Comparison of ENCODE assay signal across 21 cellular contexts in the genomic region with DNA sequence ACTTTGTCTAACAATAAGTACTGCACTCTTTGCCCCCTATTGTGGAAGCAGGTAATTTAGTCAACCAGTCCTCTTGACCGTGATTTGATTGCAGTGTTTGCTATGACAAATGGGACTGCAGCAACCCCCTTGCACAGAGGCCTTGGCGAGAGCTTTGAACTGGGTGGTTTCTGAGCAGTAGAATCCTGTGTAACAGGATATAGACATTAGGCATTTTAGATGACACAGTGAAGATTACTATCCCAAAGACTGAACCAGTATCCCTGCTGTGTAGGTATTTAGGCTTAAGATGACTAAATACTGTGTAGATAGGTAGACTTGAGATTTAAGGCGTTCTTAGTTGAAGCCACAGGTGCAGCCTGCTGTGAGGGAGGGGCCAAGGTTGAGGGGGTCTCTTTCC. TPM values are rescaled to one million over a fixed set of nuclear protein-coding genes. Genes with fewer than 3 reads are reported as not detected.
A peak's percentile ranks its signal among the peaks of the same experiment; 100 is the strongest.
DNase-seq lines count a peak whose midpoint lies in the region; ATAC-seq and TF ChIP-seq lines count a peak whose summit lies in the region.
"Had no signal": no experiment of that assay in that cellular context is flagged by ENCODE, and none has a peak within 500 bp of the region (broad histone marks: within the 10 kb centered on the region; RNA-seq: fewer than 3 reads in every experiment).

No MANE protein-coding gene starts in this region.

- H3K9ac ChIP-seq in Loucy (ENCODE audit: low read depth, low read length, poor library complexity, severe bottlenecking) (peak overlapping the region; percentile 29), endodermal cell (ENCODE audit: extremely low read depth, low read length, poor library complexity, severe bottlenecking) (no peak overlapping the region)

- 84 to 100% methylated on average over 2 to 3 of the region's 3 CpGs for WGBS in endodermal cell (ENCODE audit: insufficient coverage in 1 of 2, insufficient read length in 1 of 2), 2 experiments

- ATAC-seq in activated naive CD8-positive, alpha-beta T cell treated with anti-CD3 and anti-CD28 coated beads, Interleukin-2, amount 50 U/mL, for 24 hours, result no peak
- ATAC-seq in SK-N-SH treated with all-trans-retinoic acid at 6 μM for 48 hours (no peak), HG02763 (IDR thresholded peaks at IDR 0.05; ENCODE audit: unreplicated experiment) (no peak), HG02759 (IDR thresholded peaks at IDR 0.05; ENCODE audit: unreplicated experiment) (no peak)
- ATAC-seq: activated CD8-positive, alpha-beta memory T cell treated with anti-CD3 and anti-CD28 coated beads, Interleukin-2, amount 10 ng/mL, durations not matched to agents 7 days and 5 days; GM12878; lower lobe of right lung; natural killer cell treated with Interleukin-12 subunit alpha and Interleukin-12 subunit beta and Interleukin-15 and Interleukin-18, amount 100 ng/mL, for 72 hours had no signal

- peak overlapping the region; percentile 67 for H3K4me2 ChIP-seq in Loucy (ENCODE audit: low read depth, low read length, poor library complexity, severe bottlenecking)

- H3K4me3 ChIP-seq in Loucy (ENCODE audit: low read length, poor library complexity, severe bottlenecking) (peak overlapping the region; percentile 51), endodermal cell (ENCODE audit: low read length) (peak overlapping the region; percentile 13)
- H3K4me3 ChIP-seq: BLaER1 treated with 17β-estradiol and CSF1 and Interleukin-3, amounts not matched to agents 10 nM and 100 nM; GM12878; lower lobe of right lung; SJCRH30 had no signal

- H3K9me2 ChIP-seq in Loucy (replicated peaks; ENCODE audit: low read depth, low read length), result no peaks in the 10 kb centered on the region

- H3K27ac ChIP-seq in endodermal cell (ENCODE audit: low read depth, low read length), result no peak overlapping the region
- H3K27ac ChIP-seq: BLaER1 treated with 17β-estradiol and CSF1 and Interleukin-3, amounts not matched to agents 10 nM and 100 nM; lower lobe of right lung; SJCRH30 had no signal

- no peak overlapping the region for H2AFZ ChIP-seq in Loucy (ENCODE audit: low read length)

- H3K27me3 ChIP-seq in Loucy (ENCODE audit: insufficient read depth, low read length, poor library complexity, severe bottlenecking), result no peaks in the 10 kb centered on the region
- no peaks in the 10 kb centered on the region for H3K27me3 ChIP-seq in endodermal cell (ENCODE audit: control insufficient read depth, insufficient read depth, low read length, poor library complexity, severe bottlenecking)
- H3K27me3 ChIP-seq: BLaER1 treated with 17β-estradiol and CSF1 and Interleukin-3, amounts not matched to agents 10 nM and 100 nM; SJCRH30 had no signal

- peaks cover 9% of the 10 kb centered on the region; the same call in 1 of the 2 replicates for H3F3A ChIP-seq in Loucy (ENCODE audit: low read depth)

- TF ChIP-seq CTCF in Loucy (conservative IDR thresholded peaks at IDR 0.05; ENCODE audit: low read length) (no peak), endodermal cell (conservative IDR thresholded peaks at IDR 0.05) (no peak), type B pancreatic cell (conservative IDR thresholded peaks at IDR 0.05) (no peak)

- peaks cover 81% of the 10 kb centered on the region for H4K20me1 ChIP-seq in Loucy (ENCODE audit: insufficient read depth, low read length, poor library complexity, severe bottlenecking)

- no peak for DNase-seq in activated naive CD8-positive, alpha-beta T cell treated with anti-CD3 and anti-CD28 coated beads, Interleukin-2, amount 50 U/mL, for 24 hours
- DNase-seq in endodermal cell (no peak), type B pancreatic cell (ENCODE audit: extremely low spot score, unreplicated experiment) (no peak)
- DNase-seq: activated CD4-positive, CD25-positive, alpha-beta regulatory T cell; activated CD8-positive, alpha-beta memory T cell treated with anti-CD3 and anti-CD28 coated beads, Interleukin-2, amount 10 ng/mL, durations not matched to agents 7 days and 5 days; central memory CD4-positive, alpha-beta T cell; lower lobe of right lung; NCI-H1694 treated with DMSO at 0.1 percent for 48 hours; NCI-H2171 treated with DMSO at 0.1 percent for 48 hours; NCI-H526; SJCRH30; stimulated activated naive CD4-positive, alpha-beta T cell treated with Interleukin-2 at 50 U/mL for 16 hours had no signal

- no peaks in the 10 kb centered on the region for H3K27me3 Mint-ChIP-seq in activated naive CD8-positive, alpha-beta T cell
- H3K27me3 Mint-ChIP-seq in activated naive CD8-positive, alpha-beta T cell treated with anti-CD3 and anti-CD28 coated beads, Interleukin-2, amount 50 U/mL, for 24 hours, result no peaks in the 10 kb centered on the region
- no peaks in the 10 kb centered on the region for H3K27me3 Mint-ChIP-seq in endodermal cell (ENCODE audit: insufficient read depth)
- H3K27me3 Mint-ChIP-seq in type B pancreatic cell, result no peaks in the 10 kb centered on the region
- H3K27me3 Mint-ChIP-seq: activated CD8-positive, alpha-beta memory T cell treated with anti-CD3 and anti-CD28 coated beads, Interleukin-2, amount 10 ng/mL, durations not matched to agents 7 days and 5 days; natural killer cell treated with Interleukin-12 subunit alpha and Interleukin-12 subunit beta and Interleukin-15 and Interleukin-18, amount 100 ng/mL, for 72 hours had no signal

- H3K4me3 Mint-ChIP-seq in activated naive CD8-positive, alpha-beta T cell, result no peak overlapping the region
- H3K4me3 Mint-ChIP-seq in activated naive CD8-positive, alpha-beta T cell treated with anti-CD3 and anti-CD28 coated beads, Interleukin-2, amount 50 U/mL, for 24 hours, result no peak overlapping the region
- H3K4me3 Mint-ChIP-seq in endodermal cell (no peak overlapping the region), type B pancreatic cell (no peak overlapping the region)
- H3K4me3 Mint-ChIP-seq: activated CD8-positive, alpha-beta memory T cell treated with anti-CD3 and anti-CD28 coated beads, Interleukin-2, amount 10 ng/mL, durations not matched to agents 7 days and 5 days; activated T-helper 1 cell treated with anti-CD3 and anti-CD28 coated beads, Interleukin-12 subunit alpha, Interleukin-12 subunit beta, Interleukin-2, Interleukin-4 antibody, amounts not matched to agents 30 ng/mL and 10 ng/mL and 1 ng/mL, durations not matched to agents 14 hours and 24 hours and 36 hours; natural killer cell treated with Interleukin-12 subunit alpha and Interleukin-12 subunit beta and Interleukin-15 and Interleukin-18, amount 100 ng/mL, for 72 hours had no signal

- H3K4me1 ChIP-seq in Loucy (ENCODE audit: insufficient read depth, low read length, poor library complexity, severe bottlenecking), result peaks cover 79% of the 10 kb centered on the region
- H3K4me1 ChIP-seq in endodermal cell (ENCODE audit: control insufficient read depth, insufficient read depth, low read length), result peaks cover 15% of the 10 kb centered on the region
- H3K4me1 ChIP-seq: lower lobe of right lung had no signal

- H3K9me3 ChIP-seq in Loucy (ENCODE audit: insufficient read depth, low read depth, low read length) (no peaks in the 10 kb centered on the region), endodermal cell (ENCODE audit: control insufficient read depth, low read length) (no peaks in the 10 kb centered on the region)
- H3K9me3 ChIP-seq: BLaER1 treated with 17β-estradiol and CSF1 and Interleukin-3, amounts not matched to agents 10 nM and 100 nM; lower lobe of right lung; SJCRH30 had no signal

- peaks cover 100% of the 10 kb centered on the region for H3K79me2 ChIP-seq in Loucy (ENCODE audit: insufficient read depth, low read length)

- peaks cover 44% of the 10 kb centered on the region for H3K4me1 Mint-ChIP-seq in activated naive CD8-positive, alpha-beta T cell (ENCODE audit: low read depth)
- H3K4me1 Mint-ChIP-seq in activated naive CD8-positive, alpha-beta T cell treated with anti-CD3 and anti-CD28 coated beads, Interleukin-2, amount 50 U/mL, for 24 hours, result peaks cover 35% of the 10 kb centered on the region
- H3K4me1 Mint-ChIP-seq in endodermal cell (peaks cover 56% of the 10 kb centered on the region), type B pancreatic cell (ENCODE audit: unreplicated experiment) (peaks cover 44% of the 10 kb centered on the region)

- no peaks in the 10 kb centered on the region for H3K9me3 Mint-ChIP-seq in activated naive CD8-positive, alpha-beta T cell (ENCODE audit: low read depth)
- no peaks in the 10 kb centered on the region for H3K9me3 Mint-ChIP-seq in activated naive CD8-positive, alpha-beta T cell treated with anti-CD3 and anti-CD28 coated beads, Interleukin-2, amount 50 U/mL, for 24 hours
- H3K9me3 Mint-ChIP-seq in endodermal cell, result no peaks in the 10 kb centered on the region
- H3K9me3 Mint-ChIP-seq in type B pancreatic cell, result no peaks in the 10 kb centered on the region
- H3K9me3 Mint-ChIP-seq: activated T-helper 1 cell treated with anti-CD3 and anti-CD28 coated beads, Interleukin-12 subunit alpha, Interleukin-12 subunit beta, Interleukin-2, Interleukin-4 antibody, amounts not matched to agents 30 ng/mL and 10 ng/mL and 1 ng/mL, durations not matched to agents 14 hours and 24 hours and 36 hours; natural killer cell treated with Interleukin-12 subunit alpha and Interleukin-12 subunit beta and Interleukin-15 and Interleukin-18, amount 100 ng/mL, for 72 hours had no signal

- H3K27ac Mint-ChIP-seq in activated naive CD8-positive, alpha-beta T cell, result peak overlapping the region; percentile 77
- H3K27ac Mint-ChIP-seq in activated naive CD8-positive, alpha-beta T cell treated with anti-CD3 and anti-CD28 coated beads, Interleukin-2, amount 50 U/mL, for 24 hours, result no peak overlapping the region
- peak overlapping the region; percentile 33 for H3K27ac Mint-ChIP-seq in endodermal cell
- peak overlapping the region; percentile 72 for H3K27ac Mint-ChIP-seq in type B pancreatic cell
- H3K27ac Mint-ChIP-seq: activated CD8-positive, alpha-beta memory T cell treated with anti-CD3 and anti-CD28 coated beads, Interleukin-2, amount 10 ng/mL, durations not matched to agents 7 days and 5 days; activated T-helper 1 cell treated with anti-CD3 and anti-CD28 coated beads, Interleukin-12 subunit alpha, Interleukin-12 subunit beta, Interleukin-2, Interleukin-4 antibody, amounts not matched to agents 30 ng/mL and 10 ng/mL and 1 ng/mL, durations not matched to agents 14 hours and 24 hours and 36 hours; natural killer cell treated with Interleukin-12 subunit alpha and Interleukin-12 subunit beta and Interleukin-15 and Interleukin-18, amount 100 ng/mL, for 72 hours had no signal

- no peaks in the 10 kb centered on the region for H3K36me3 Mint-ChIP-seq in activated naive CD8-positive, alpha-beta T cell
- no peaks in the 10 kb centered on the region for H3K36me3 Mint-ChIP-seq in activated naive CD8-positive, alpha-beta T cell treated with anti-CD3 and anti-CD28 coated beads, Interleukin-2, amount 50 U/mL, for 24 hours (ENCODE audit: low read depth)
- H3K36me3 Mint-ChIP-seq in endodermal cell (ENCODE audit: low read depth) (peaks cover 47% of the 10 kb centered on the region), type B pancreatic cell (no peaks in the 10 kb centered on the region)
- H3K36me3 Mint-ChIP-seq: activated CD8-positive, alpha-beta memory T cell treated with anti-CD3 and anti-CD28 coated beads, Interleukin-2, amount 10 ng/mL, durations not matched to agents 7 days and 5 days; natural killer cell treated with Interleukin-12 subunit alpha and Interleukin-12 subunit beta and Interleukin-15 and Interleukin-18, amount 100 ng/mL, for 72 hours had no signal

- H3K36me3 ChIP-seq in Loucy (ENCODE audit: insufficient read depth, low read length), result peaks cover 10% of the 10 kb centered on the region; the same call in 1 of the 2 replicates
- peaks cover 51% of the 10 kb centered on the region for H3K36me3 ChIP-seq in endodermal cell (ENCODE audit: control insufficient read depth, insufficient read depth, low read length)
- H3K36me3 ChIP-seq: BLaER1 treated with 17β-estradiol and CSF1 and Interleukin-3, amounts not matched to agents 10 nM and 100 nM; lower lobe of right lung; SJCRH30 had no signal

RNA-seq across cellular contexts. Expression of gene DNMT3B, which starts 9.9 kb away (rescaled TPM):
- total RNA-seq in endodermal cell (100 to 1,000 TPM in 1 of 2 donors, 10 to 100 TPM in 1; 82.1 to 283 TPM), type B pancreatic cell (ENCODE audit: low replicate concordance) (18.2 and 19.7 TPM in 2 replicates)
- polyA plus RNA-seq in endodermal cell (2013, experiment 1 of 2), result 68.5 TPM
- 50.5 TPM for polyA plus RNA-seq in endodermal cell (2013, experiment 2 of 2)

RNA-seq across cellular contexts. Expression of gene COMMD7, which starts 28.8 kb away (rescaled TPM):
- 10 to 100 TPM; 21.2 to 49.2 TPM for total RNA-seq in endodermal cell
- polyA plus RNA-seq in endodermal cell (2013, experiment 1 of 2), result 43.4 TPM
- 41.9 TPM for polyA plus RNA-seq in endodermal cell (2013, experiment 2 of 2)
- 72.3 and 82.3 TPM in 2 replicates for total RNA-seq in type B pancreatic cell (ENCODE audit: low replicate concordance)

RNA-seq across cellular contexts. Expression of gene MAPRE1, which starts 47.7 kb away (rescaled TPM):
- 100 to 1,000 TPM; 180 to 265 TPM for total RNA-seq in endodermal cell
- polyA plus RNA-seq in endodermal cell (2013, experiment 1 of 2), result 153 TPM
- 143 TPM for polyA plus RNA-seq in endodermal cell (2013, experiment 2 of 2)
- total RNA-seq in type B pancreatic cell (ENCODE audit: low replicate concordance), result 144 and 189 TPM in 2 replicates
